ENCODE assay signal across 1 cellular context in the genomic region with DNA sequence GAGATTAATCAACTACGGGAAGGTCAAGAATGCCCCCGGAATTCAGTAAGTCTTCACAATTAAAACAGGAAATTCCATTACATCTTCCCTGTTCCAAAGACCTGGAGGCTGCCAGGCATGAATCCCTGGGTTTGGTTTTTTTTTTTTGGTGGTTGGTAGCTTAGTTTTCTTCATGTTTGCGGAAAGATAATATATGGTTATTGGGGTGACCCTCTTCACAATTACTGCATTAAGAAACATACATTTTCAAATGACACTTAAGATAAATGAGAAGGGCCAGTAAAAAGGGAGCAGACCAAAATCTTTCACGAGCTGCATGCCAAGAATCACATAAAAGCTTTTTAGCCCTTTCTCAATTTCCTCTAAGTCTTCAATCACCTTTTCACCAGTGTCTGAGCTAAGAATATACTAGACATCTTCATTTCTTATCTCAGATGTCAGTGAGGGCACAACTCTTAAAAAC.
TF ChIP-seq lines count a peak whose summit lies in the region.

No MANE protein-coding gene starts in this region.

TF ChIP-seq in SK-N-SH treated with all-trans-retinoic acid at 6 μM for 48 hours, 23 proteins besides CTCF, POLR2A, EP300 and RAD21 (continued from another document):
- TF ChIP-seq, protein P1, sequence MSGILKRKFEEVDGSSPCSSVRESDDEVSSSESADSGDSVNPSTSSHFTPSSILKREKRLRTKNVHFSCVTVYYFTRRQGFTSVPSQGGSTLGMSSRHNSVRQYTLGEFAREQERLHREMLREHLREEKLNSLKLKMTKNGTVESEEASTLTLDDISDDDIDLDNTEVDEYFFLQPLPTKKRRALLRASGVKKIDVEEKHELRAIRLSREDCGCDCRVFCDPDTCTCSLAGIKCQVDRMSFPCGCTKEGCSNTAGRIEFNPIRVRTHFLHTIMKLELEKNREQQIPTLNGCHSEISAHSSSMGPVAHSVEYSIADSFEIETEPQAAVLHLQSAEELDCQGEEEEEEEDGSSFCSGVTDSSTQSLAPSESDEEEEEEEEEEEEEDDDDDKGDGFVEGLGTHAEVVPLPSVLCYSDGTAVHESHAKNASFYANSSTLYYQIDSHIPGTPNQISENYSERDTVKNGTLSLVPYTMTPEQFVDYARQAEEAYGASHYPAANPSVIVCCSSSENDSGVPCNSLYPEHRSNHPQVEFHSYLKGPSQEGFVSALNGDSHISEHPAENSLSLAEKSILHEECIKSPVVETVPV (CRISPR knock-in tag; IDR thresholded peaks at IDR 0.05) = no peak
- TF ChIP-seq RARB (CRISPR knock-in tag; IDR thresholded peaks at IDR 0.05) = no peak
- TF ChIP-seq, protein P2, sequence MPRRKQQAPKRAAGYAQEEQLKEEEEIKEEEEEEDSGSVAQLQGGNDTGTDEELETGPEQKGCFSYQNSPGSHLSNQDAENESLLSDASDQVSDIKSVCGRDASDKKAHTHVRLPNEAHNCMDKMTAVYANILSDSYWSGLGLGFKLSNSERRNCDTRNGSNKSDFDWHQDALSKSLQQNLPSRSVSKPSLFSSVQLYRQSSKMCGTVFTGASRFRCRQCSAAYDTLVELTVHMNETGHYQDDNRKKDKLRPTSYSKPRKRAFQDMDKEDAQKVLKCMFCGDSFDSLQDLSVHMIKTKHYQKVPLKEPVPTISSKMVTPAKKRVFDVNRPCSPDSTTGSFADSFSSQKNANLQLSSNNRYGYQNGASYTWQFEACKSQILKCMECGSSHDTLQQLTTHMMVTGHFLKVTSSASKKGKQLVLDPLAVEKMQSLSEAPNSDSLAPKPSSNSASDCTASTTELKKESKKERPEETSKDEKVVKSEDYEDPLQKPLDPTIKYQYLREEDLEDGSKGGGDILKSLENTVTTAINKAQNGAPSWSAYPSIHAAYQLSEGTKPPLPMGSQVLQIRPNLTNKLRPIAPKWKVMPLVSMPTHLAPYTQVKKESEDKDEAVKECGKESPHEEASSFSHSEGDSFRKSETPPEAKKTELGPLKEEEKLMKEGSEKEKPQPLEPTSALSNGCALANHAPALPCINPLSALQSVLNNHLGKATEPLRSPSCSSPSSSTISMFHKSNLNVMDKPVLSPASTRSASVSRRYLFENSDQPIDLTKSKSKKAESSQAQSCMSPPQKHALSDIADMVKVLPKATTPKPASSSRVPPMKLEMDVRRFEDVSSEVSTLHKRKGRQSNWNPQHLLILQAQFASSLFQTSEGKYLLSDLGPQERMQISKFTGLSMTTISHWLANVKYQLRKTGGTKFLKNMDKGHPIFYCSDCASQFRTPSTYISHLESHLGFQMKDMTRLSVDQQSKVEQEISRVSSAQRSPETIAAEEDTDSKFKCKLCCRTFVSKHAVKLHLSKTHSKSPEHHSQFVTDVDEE (CRISPR knock-in tag; IDR thresholded peaks at IDR 0.05) = no peak
- no peak for TF ChIP-seq ZNF8 (CRISPR knock-in tag; IDR thresholded peaks at IDR 0.05)
- peak; percentile 50; the same call in 1 of the 2 replicates for TF ChIP-seq TOX (CRISPR knock-in tag; IDR thresholded peaks at IDR 0.05; ENCODE audit: borderline replicate concordance)
- TF ChIP-seq CSDC2 (CRISPR knock-in tag; IDR thresholded peaks at IDR 0.05) = no peak
- TF ChIP-seq ZFP30 (CRISPR knock-in tag; IDR thresholded peaks at IDR 0.05) = no peak
- TF ChIP-seq ZNF565 (CRISPR knock-in tag; conservative IDR thresholded peaks at IDR 0.05; ENCODE audit: low read depth) = no peak
- TF ChIP-seq SNAI2 (CRISPR knock-in tag; IDR thresholded peaks at IDR 0.05) = no peak
- TF ChIP-seq BACH2 (CRISPR knock-in tag; IDR thresholded peaks at IDR 0.05; ENCODE audit: borderline replicate concordance) = no peak
TF ChIP-seq in SK-N-SH treated with all-trans-retinoic acid at 6 μM for 48 hours: peak in this region for 5.
